1 cellular context compared by ENCODE assay signal in genomic region chr17:50945779-50946222, GRCh38.
TF ChIP-seq lines count a peak whose summit lies in the region.

No MANE protein-coding gene starts in this region.

TF ChIP-seq in H1, 55 proteins besides CTCF, POLR2A, EP300 and RAD21:
- TF ChIP-seq POU5F1 (IDR thresholded peaks at IDR 0.05; ENCODE audit: low read depth, low read length) (no peak), SAP30 (IDR thresholded peaks at IDR 0.05; ENCODE audit: insufficient read depth, insufficient replicate concordance, low read length) (no peak), SP2 (IDR thresholded peaks at IDR 0.05; ENCODE audit: low read length) (no peak), MAFK (IDR thresholded peaks at IDR 0.05; ENCODE audit: low read depth, low read length) (no peak), CBX8 (IDR thresholded peaks at IDR 0.05; ENCODE audit: borderline replicate concordance, low read depth, low read length) (no peak), NANOG (IDR thresholded peaks at IDR 0.05; ENCODE audit: insufficient read depth, low read depth, low read length, poor library complexity, severe bottlenecking) (no peak), SIN3A (conservative IDR thresholded peaks at IDR 0.05 in 1 of 2, IDR thresholded peaks at IDR 0.05 in 1 of 2; ENCODE audit: low read depth in 1 of 2, low read length in 2 of 2) (no peak), JUN (IDR thresholded peaks at IDR 0.05; ENCODE audit: low read depth, low read length) (no peak), E2F6 (IDR thresholded peaks at IDR 0.05) (no peak), SP4 (IDR thresholded peaks at IDR 0.05; ENCODE audit: low read length) (no peak), BACH1 (IDR thresholded peaks at IDR 0.05; ENCODE audit: low read length) (no peak), CHD2 (IDR thresholded peaks at IDR 0.05; ENCODE audit: low read length) (no peak), EZH2 (IDR thresholded peaks at IDR 0.05; ENCODE audit: low read depth, low read length, severe bottlenecking) (no peak), CREB1 (IDR thresholded peaks at IDR 0.05) (no peak), HDAC6 (IDR thresholded peaks at IDR 0.05; ENCODE audit: low read depth, low read length) (no peak), HDAC2 (IDR thresholded peaks at IDR 0.05; ENCODE audit: borderline replicate concordance in 1 of 2, low read depth in 2 of 2, low read length in 2 of 2) (no peak), ZNF274 (IDR thresholded peaks at IDR 0.05; ENCODE audit: borderline replicate concordance, extremely low read depth, low read length) (no peak), SP1 (IDR thresholded peaks at IDR 0.05; ENCODE audit: low read depth, low read length) (no peak), KDM4A (IDR thresholded peaks at IDR 0.05; ENCODE audit: low read depth, low read length, severe bottlenecking) (no peak)
TF ChIP-seq in H1: peak in this region for 0.
